Comparison of ENCODE assay signal across 21 cellular contexts in genomic region chr6:155701342-155701741, GRCh38.
DNase-seq lines count a peak whose midpoint lies in the region; ATAC-seq and TF ChIP-seq lines count a peak whose summit lies in the region.
"Had no signal": no experiment of that assay in that cellular context is flagged by ENCODE, and none has a peak within 500 bp of the region (broad histone marks: within the 10 kb centered on the region; RNA-seq: fewer than 3 reads in every experiment).

No MANE protein-coding gene starts in this region.

- CTCF ChIA-PET in activated CD4-positive, alpha-beta memory T cell treated with anti-CD3 and anti-CD28 coated beads, Interleukin-2, amount 10 ng/mL, durations not matched to agents 7 days and 5 days (lab: Charles Lee), result no interaction called here

- no peak for TF ChIP-seq POLR2A in GM18505 (IDR thresholded peaks at IDR 0.05; ENCODE audit: borderline replicate concordance, extremely low read depth, insufficient read depth, insufficient read length)

- H3F3A ChIP-seq in GM23338 (replicated peaks; ENCODE audit: low read depth), result no peaks in the 10 kb centered on the region

- peaks cover 2% of the 10 kb centered on the region; the same call in 1 of the 3 replicates for H3K4me1 Mint-ChIP-seq in GM23338
- peaks cover 28% of the 10 kb centered on the region for H3K4me1 Mint-ChIP-seq in nephron progenitor cell
- no peaks in the 10 kb centered on the region for H3K4me1 Mint-ChIP-seq in activated CD4-positive, alpha-beta memory T cell treated with anti-CD3 and anti-CD28 coated beads, Interleukin-2, amount 10 ng/mL, durations not matched to agents 7 days and 5 days
- H3K4me1 Mint-ChIP-seq: CD14-positive monocyte; CD8-positive, alpha-beta memory T cell had no signal

- no peak for ATAC-seq in GM23338
- no peak for ATAC-seq in activated naive CD4-positive, alpha-beta T cell treated with anti-CD3 and anti-CD28 coated beads, Interleukin-2, amount 50 U/mL, for 72 hours
- ATAC-seq in esophagus mucosa, result no peak
- no peak for ATAC-seq in GM18505 (IDR thresholded peaks at IDR 0.05; ENCODE audit: unreplicated experiment)
- ATAC-seq: HCT116 had no signal

- no peak overlapping the region for H3K4me2 ChIP-seq in GM23338
- H3K4me2 ChIP-seq: BLaER1 treated with 17β-estradiol and CSF1 and Interleukin-3, amounts not matched to agents 10 nM and 100 nM had no signal

- H3K9me2 ChIP-seq in GM23338 (ENCODE audit: insufficient read depth), result 0 out of 2 replicates have a peak, but pooled peaks cover 3% of the 10 kb centered on the region

- DNase-seq in GM23338 (ENCODE audit: low spot score), result no peak
- DNase-seq in NCI-H69 (lab: John Stamatoyannopoulos, UW), result peak; percentile 8
- DNase-seq in left kidney (ENCODE audit: low read depth, low spot score), result peak; percentile 76
- no peak for DNase-seq in nephron progenitor cell
- no peak for DNase-seq in activated CD4-positive, alpha-beta memory T cell treated with anti-CD3 and anti-CD28 coated beads, Interleukin-2, amount 10 ng/mL, durations not matched to agents 7 days and 5 days
- DNase-seq in activated naive CD4-positive, alpha-beta T cell treated with anti-CD3 and anti-CD28 coated beads, Interleukin-2, amount 50 U/mL, for 72 hours (ENCODE audit: low spot score in 2 of 2), result no peak
- DNase-seq: 8988T; AML-193; BE2C; CD4-positive, alpha-beta T cell; CD8-positive, alpha-beta memory T cell; DMS 273 treated with DMSO at 0.1 percent for 48 hours; DMS79; GF-D8; GM23248; H9 had no signal

- H3K9me3 Mint-ChIP-seq in GM23338 (no peaks in the 10 kb centered on the region; the same call in 2 of the 3 replicates), nephron progenitor cell (peaks cover 35% of the 10 kb centered on the region)
- H3K9me3 Mint-ChIP-seq in activated CD4-positive, alpha-beta memory T cell treated with anti-CD3 and anti-CD28 coated beads, Interleukin-2, amount 10 ng/mL, durations not matched to agents 7 days and 5 days, result no peaks in the 10 kb centered on the region
- H3K9me3 Mint-ChIP-seq in activated naive CD4-positive, alpha-beta T cell treated with anti-CD3 and anti-CD28 coated beads, Interleukin-2, amount 50 U/mL, for 72 hours, result no peaks in the 10 kb centered on the region
- H3K9me3 Mint-ChIP-seq: CD4-positive, alpha-beta T cell; H9 had no signal

- H3K79me2 ChIP-seq in GM23338 (replicated peaks; ENCODE audit: insufficient read depth), result no peaks in the 10 kb centered on the region

- H3K4me1 ChIP-seq in GM23338 (ENCODE audit: insufficient read depth), result no peaks in the 10 kb centered on the region
- H3K4me1 ChIP-seq: BE2C had no signal

- H3K36me3 Mint-ChIP-seq in GM23338 (ENCODE audit: low read depth) (no peaks in the 10 kb centered on the region), nephron progenitor cell (ENCODE audit: low read depth) (peaks cover 21% of the 10 kb centered on the region)
- no peaks in the 10 kb centered on the region for H3K36me3 Mint-ChIP-seq in activated CD4-positive, alpha-beta memory T cell treated with anti-CD3 and anti-CD28 coated beads, Interleukin-2, amount 10 ng/mL, durations not matched to agents 7 days and 5 days (ENCODE audit: low read depth)
- H3K36me3 Mint-ChIP-seq in activated naive CD4-positive, alpha-beta T cell treated with anti-CD3 and anti-CD28 coated beads, Interleukin-2, amount 50 U/mL, for 72 hours, result no peaks in the 10 kb centered on the region
- H3K36me3 Mint-ChIP-seq: CD14-positive monocyte; CD8-positive, alpha-beta memory T cell had no signal

- H3K27ac Mint-ChIP-seq in GM23338, result no peak overlapping the region
- H3K27ac Mint-ChIP-seq in nephron progenitor cell, result peak overlapping the region; percentile 66
- no peak overlapping the region for H3K27ac Mint-ChIP-seq in activated CD4-positive, alpha-beta memory T cell treated with anti-CD3 and anti-CD28 coated beads, Interleukin-2, amount 10 ng/mL, durations not matched to agents 7 days and 5 days
- H3K27ac Mint-ChIP-seq in activated naive CD4-positive, alpha-beta T cell treated with anti-CD3 and anti-CD28 coated beads, Interleukin-2, amount 50 U/mL, for 72 hours, result no peak overlapping the region
- H3K27ac Mint-ChIP-seq: CD4-positive, alpha-beta T cell; CD8-positive, alpha-beta memory T cell had no signal

- no peak overlapping the region for H3K27ac ChIP-seq in GM23338 (ENCODE audit: low read depth)
- H3K27ac ChIP-seq: BLaER1 treated with 17β-estradiol and CSF1 and Interleukin-3, amounts not matched to agents 10 nM and 100 nM; GM23248 had no signal

- no peaks in the 10 kb centered on the region for H3K36me3 ChIP-seq in GM23338 (ENCODE audit: insufficient read depth)
- H3K36me3 ChIP-seq: BE2C; BLaER1 treated with 17β-estradiol and CSF1 and Interleukin-3, amounts not matched to agents 10 nM and 100 nM had no signal

- POLR2A ChIA-PET in activated CD4-positive, alpha-beta memory T cell treated with anti-CD3 and anti-CD28 coated beads, Interleukin-2, amount 10 ng/mL, durations not matched to agents 7 days and 5 days (lab: Charles Lee), result no interaction called here

- no peaks in the 10 kb centered on the region for H3K27me3 ChIP-seq in GM23338 (ENCODE audit: insufficient read depth)
- H3K27me3 ChIP-seq: BE2C; BLaER1 treated with 17β-estradiol and CSF1 and Interleukin-3, amounts not matched to agents 10 nM and 100 nM had no signal

- H3K4me3 Mint-ChIP-seq in GM23338 (no peak overlapping the region), nephron progenitor cell (no peak overlapping the region)
- no peak overlapping the region for H3K4me3 Mint-ChIP-seq in activated CD4-positive, alpha-beta memory T cell treated with anti-CD3 and anti-CD28 coated beads, Interleukin-2, amount 10 ng/mL, durations not matched to agents 7 days and 5 days
- H3K4me3 Mint-ChIP-seq: CD14-positive monocyte; CD4-positive, alpha-beta T cell; CD8-positive, alpha-beta memory T cell; H9 had no signal

- H3K27me3 Mint-ChIP-seq in GM23338 (ENCODE audit: insufficient read depth, low read depth, poor library complexity) (peaks cover 4% of the 10 kb centered on the region), nephron progenitor cell (ENCODE audit: low read depth, poor library complexity) (peaks cover 3% of the 10 kb centered on the region)
- H3K27me3 Mint-ChIP-seq in activated CD4-positive, alpha-beta memory T cell treated with anti-CD3 and anti-CD28 coated beads, Interleukin-2, amount 10 ng/mL, durations not matched to agents 7 days and 5 days, result no peaks in the 10 kb centered on the region

- no peaks in the 10 kb centered on the region for H4K20me1 ChIP-seq in GM23338 (replicated peaks; ENCODE audit: insufficient read depth)
- H4K20me1 ChIP-seq: BLaER1 treated with 17β-estradiol and CSF1 and Interleukin-3, amounts not matched to agents 10 nM and 100 nM had no signal

- no peak for TF ChIP-seq CTCF in GM23338 (conservative IDR thresholded peaks at IDR 0.05; ENCODE audit: low read depth in 2 of 2)
- no peak for TF ChIP-seq CTCF in nephron progenitor cell (IDR thresholded peaks at IDR 0.05)

- H3K4me3 ChIP-seq in GM23338, result no peak overlapping the region
- H3K4me3 ChIP-seq: BLaER1 treated with 17β-estradiol and CSF1 and Interleukin-3, amounts not matched to agents 10 nM and 100 nM; GM23248 had no signal

- peak overlapping the region; percentile 35; the same call in 1 of the 2 replicates for H2AFZ ChIP-seq in GM23338
- H2AFZ ChIP-seq: GM23248 had no signal

TF ChIP-seq in GM23338, 12 proteins besides CTCF, POLR2A, EP300 and RAD21:
- no peak for TF ChIP-seq NANOG (IDR thresholded peaks at IDR 0.05; ENCODE audit: borderline replicate concordance)
- no peak for TF ChIP-seq POLR2AphosphoS5 (IDR thresholded peaks at IDR 0.05; ENCODE audit: low read depth)
- no peak for TF ChIP-seq ZNF114 (CRISPR knock-in tag; IDR thresholded peaks at IDR 0.05)
TF ChIP-seq in GM23338: peak in this region for 0.

Comparison
In these comparisons a context has a peak if more than half of its experiments do, and no peak if none do; other contexts are left out.
1. DNase-seq: peak in NCI-H69 (single experiment) and left kidney (single experiment); none in GM23338 (single experiment), nephron progenitor cell (single experiment), activated CD4-positive, alpha-beta memory T cell treated with anti-CD3 and anti-CD28 coated beads, Interleukin-2, amount 10 ng/mL, durations not matched to agents 7 days and 5 days (single experiment) and activated naive CD4-positive, alpha-beta T cell treated with anti-CD3 and anti-CD28 coated beads, Interleukin-2, amount 50 U/mL, for 72 hours (0 of 2).